ENCODE assay signal across 8 cellular contexts in the genomic region with DNA sequence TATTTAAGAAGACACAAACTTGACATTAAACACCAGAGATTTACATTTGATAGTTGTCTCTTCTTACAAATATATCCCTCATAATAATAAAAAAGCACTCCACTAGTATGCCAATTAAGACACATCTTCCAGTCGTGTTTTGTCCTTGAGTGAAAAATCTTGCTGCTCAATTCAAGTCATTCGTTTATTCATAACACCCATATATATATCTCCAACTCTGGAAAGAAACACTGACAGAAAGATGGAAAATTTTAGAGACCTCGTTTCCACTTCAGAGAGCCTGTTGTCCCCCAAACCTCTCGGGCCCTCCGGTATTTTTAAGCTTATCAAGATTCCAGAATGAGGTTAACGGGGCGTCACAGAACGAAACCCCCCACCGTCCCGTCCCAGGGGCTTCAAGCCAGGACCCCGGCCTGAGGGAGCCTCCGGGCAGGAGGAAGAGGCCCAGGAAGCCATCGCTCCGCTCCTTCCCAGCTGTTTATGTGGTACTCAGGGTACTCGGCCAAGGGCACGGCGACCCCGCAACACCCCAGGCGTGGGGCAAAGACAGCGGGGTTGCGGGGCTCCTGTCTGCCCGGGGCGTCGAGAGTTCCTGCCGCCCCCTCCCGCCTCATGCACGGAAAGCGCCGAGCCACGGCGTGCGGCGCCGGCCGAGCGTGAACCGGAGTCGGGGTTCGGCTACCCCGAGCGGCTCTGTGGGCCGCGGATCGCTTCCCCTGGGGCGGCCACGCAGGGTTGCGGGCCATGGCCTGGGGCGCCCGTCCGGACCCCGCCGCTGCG. TPM values are rescaled to one million over a fixed set of nuclear protein-coding genes. Genes with fewer than 3 reads are reported as not detected.
A peak's percentile ranks its signal among the peaks of the same experiment; 100 is the strongest.
DNase-seq lines count a peak whose midpoint lies in the region; ATAC-seq and TF ChIP-seq lines count a peak whose summit lies in the region.

No MANE protein-coding gene starts in this region.

- intact Hi-C loops in activated naive CD4-positive, alpha-beta T cell treated with anti-CD3 and anti-CD28 coated beads for 36 hours (cut with micrococcal nuclease): no loop called here
- intact Hi-C loops in heart right ventricle (cut with DNase I): loop anchor here in 5 of 10 donors (5.0 kb wide), 2 partner anchors 60 to 65 kb away; no protein-coding TSS in a partner anchor

- H3K36me3 Mint-ChIP-seq in activated naive CD4-positive, alpha-beta T cell treated with anti-CD3 and anti-CD28 coated beads for 36 hours (ENCODE audit: low read depth): peaks cover 20% of the 10 kb centered on the region

- H3K27ac Mint-ChIP-seq in activated naive CD4-positive, alpha-beta T cell treated with anti-CD3 and anti-CD28 coated beads for 36 hours: peak overlapping the region; percentile 82

- H3K4me3 ChIP-seq in heart right ventricle (peak overlapping the region in 9 of 10 donors; percentile 89 to 99 (median 94)), rectal smooth muscle tissue (ENCODE audit: low read length) (peak overlapping the region; percentile 66)

- CTCF ChIA-PET in activated naive CD4-positive, alpha-beta T cell treated with anti-CD3 and anti-CD28 coated beads for 36 hours (lab: Charles Lee): interaction anchor here (1.0 kb wide), 1 partner anchor 66 kb away, joined by 3 read pairs; no protein-coding TSS in a partner anchor

- H3K27me3 Mint-ChIP-seq in activated naive CD4-positive, alpha-beta T cell treated with anti-CD3 and anti-CD28 coated beads for 36 hours (ENCODE audit: low read depth): peaks cover 4% of the 10 kb centered on the region

- no peaks in the 10 kb centered on the region for H3K9me3 Mint-ChIP-seq in activated naive CD4-positive, alpha-beta T cell treated with anti-CD3 and anti-CD28 coated beads for 36 hours

- H3K36me3 ChIP-seq in heart right ventricle (no peaks in the 10 kb centered on the region), rectal smooth muscle tissue (ENCODE audit: control insufficient read depth, insufficient read depth, low read length) (no peaks in the 10 kb centered on the region)

- H3K27ac ChIP-seq in heart right ventricle: peak overlapping the region; percentile 90 to 100 (median 97)
- H3K27ac ChIP-seq in rectal smooth muscle tissue (ENCODE audit: low read depth, low read length): peak overlapping the region; percentile 89

- H3K4me1 ChIP-seq in heart right ventricle (peaks cover 13 to 36% (median 30%) of the 10 kb centered on the region in 9 donors), rectal smooth muscle tissue (ENCODE audit: control insufficient read depth, insufficient read depth, low read length) (peaks cover 7% of the 10 kb centered on the region)

- peaks cover 41% of the 10 kb centered on the region for H3K4me1 Mint-ChIP-seq in activated naive CD4-positive, alpha-beta T cell treated with anti-CD3 and anti-CD28 coated beads for 36 hours (ENCODE audit: low read depth)

- H3K9ac ChIP-seq in rectal smooth muscle tissue (ENCODE audit: low read length): peak overlapping the region; percentile 90

- no peak for DNase-seq in activated naive CD4-positive, alpha-beta T cell treated with anti-CD3 and anti-CD28 coated beads for 36 hours
- DNase-seq in heart right ventricle: peak; percentile 27 to 39
- no peak for DNase-seq in GM19240 (ENCODE audit: insufficient read length, low spot score)
- DNase-seq in NOMO-1 treated with DMSO at 0.1 percent for 48 hours (lab: John Stamatoyannopoulos, UW; ENCODE audit: unreplicated experiment): no peak

- H3K4me3 Mint-ChIP-seq in activated naive CD4-positive, alpha-beta T cell treated with anti-CD3 and anti-CD28 coated beads for 36 hours: peak overlapping the region; percentile 67

- 9% methylated on average over 52 to 53 of the region's 53 CpGs for WGBS in heart right ventricle, 2 donors

- no peaks in the 10 kb centered on the region for H3K9me3 ChIP-seq in heart right ventricle

- H3K27me3 ChIP-seq in heart right ventricle (no peaks in the 10 kb centered on the region), rectal smooth muscle tissue (ENCODE audit: control insufficient read depth, insufficient read depth, low read length) (no peaks in the 10 kb centered on the region)

- ATAC-seq in GM18499 (IDR thresholded peaks at IDR 0.05; ENCODE audit: insufficient read depth, unreplicated experiment): peak; percentile 9
- peak; percentile 1 for ATAC-seq in HG03432 (IDR thresholded peaks at IDR 0.05; ENCODE audit: unreplicated experiment)
- peak in 7 of 8 donors; percentile 2 to 70 (median 8) for ATAC-seq in heart right ventricle
- no peak for ATAC-seq in HG03159 (IDR thresholded peaks at IDR 0.05; ENCODE audit: unreplicated experiment)

- no peak for TF ChIP-seq CTCF in heart right ventricle (IDR thresholded peaks at IDR 0.05)

RNA-seq across cellular contexts. Expression of gene SNX9, which starts 0.6 kb away (rescaled TPM):
- total RNA-seq in activated naive CD4-positive, alpha-beta T cell treated with anti-CD3 and anti-CD28 coated beads for 36 hours: 10 to 100 TPM; 34.3 to 34.6 TPM
- 10 to 100 TPM; 27.9 to 39.7 (median 31.6) TPM for total RNA-seq in heart right ventricle
- 10 to 100 TPM; 18.8 to 20.9 TPM for polyA plus RNA-seq in heart right ventricle

Comparison
In these comparisons a context has a peak if more than half of its experiments do, and no peak if none do; other contexts are left out.
1. DNase-seq: peak in heart right ventricle (2 of 2); none in activated naive CD4-positive, alpha-beta T cell treated with anti-CD3 and anti-CD28 coated beads for 36 hours (single experiment), GM19240 (single experiment) and NOMO-1 treated with DMSO at 0.1 percent for 48 hours (single experiment).